Comparison of ENCODE assay signal across 13 cellular contexts in genomic region chr22:42282252-42282942, GRCh38. TPM values are rescaled to one million over a fixed set of nuclear protein-coding genes. Genes with fewer than 3 reads are reported as not detected.
DNase-seq lines count a peak whose midpoint lies in the region; ATAC-seq and TF ChIP-seq lines count a peak whose summit lies in the region.
"Had no signal": no experiment of that assay in that cellular context is flagged by ENCODE, and none has a peak within 500 bp of the region (broad histone marks: within the 10 kb centered on the region; RNA-seq: fewer than 3 reads in every experiment).

No MANE protein-coding gene starts in this region.

- H3K27ac ChIP-seq in osteoblast (ENCODE audit: low read depth, low read length) (no peak overlapping the region), uterus (peak overlapping the region in 1 of 2 donors; percentile 34)

- peaks cover 7% of the 10 kb centered on the region for H4K20me1 ChIP-seq in osteoblast (ENCODE audit: insufficient read depth, low read length)

- TF ChIP-seq POLR2A in uterus (IDR thresholded peaks at IDR 0.05), result no peak

- H3K4me3 ChIP-seq in iPS-18c (ENCODE audit: insufficient read depth, low read depth, low read length), result peak overlapping the region; percentile 41; the same call in 1 of the 2 replicates
- no peak overlapping the region for H3K4me3 ChIP-seq in osteoblast (ENCODE audit: insufficient read depth, low read length)
- H3K4me3 ChIP-seq in uterus, result no peak overlapping the region
- H3K4me3 ChIP-seq: GM12878 had no signal

- H3K4me2 ChIP-seq in osteoblast (ENCODE audit: insufficient read depth, low read length), result no peak overlapping the region

- H3K27me3 ChIP-seq in osteoblast (ENCODE audit: insufficient read depth, low read length), result peaks cover 66% of the 10 kb centered on the region
- H3K27me3 ChIP-seq in uterus, result no peaks in the 10 kb centered on the region

- H3K79me2 ChIP-seq in osteoblast (ENCODE audit: insufficient read depth, low read length), result no peaks in the 10 kb centered on the region

- no peaks in the 10 kb centered on the region for H3K36me3 ChIP-seq in osteoblast (ENCODE audit: insufficient read depth, low read length)
- no peaks in the 10 kb centered on the region for H3K36me3 ChIP-seq in uterus

- DNase-seq in COLO668 (lab: John Stamatoyannopoulos, UW; ENCODE audit: unreplicated experiment) (peak; percentile 65), HuH-7 (ENCODE audit: low spot score) (peak; percentile 56), osteoblast (ENCODE audit: insufficient read length, low spot score, missing footprints) (peak; percentile 77), T-helper 9 cell (no peak), uterus (no peak)
- DNase-seq: activated naive CD4-positive, alpha-beta T cell treated with Interleukin-2 at 50 U/mL for 16 hours; midbrain; MM.1S; NCI-H446 treated with DMSO at 0.1 percent for 48 hours had no signal

- ATAC-seq in HG03520 (IDR thresholded peaks at IDR 0.05; ENCODE audit: unreplicated experiment) (no peak), HG02623 (IDR thresholded peaks at IDR 0.05; ENCODE audit: unreplicated experiment) (no peak)
- ATAC-seq: GM12878 had no signal

- intact Hi-C loops in uterus (cut with DNase I; ENCODE audit: low total_unique reads), result no loop called here

- H2AFZ ChIP-seq in osteoblast (ENCODE audit: low read length), result no peak overlapping the region

- H3K4me1 ChIP-seq in osteoblast (ENCODE audit: insufficient read depth, low read length) (no peaks in the 10 kb centered on the region), uterus (no peaks in the 10 kb centered on the region)

- TF ChIP-seq CTCF in osteoblast (IDR thresholded peaks at IDR 0.05; ENCODE audit: extremely low read depth, low read depth, low read length), result no peak
- TF ChIP-seq CTCF in uterus (IDR thresholded peaks at IDR 0.05), result no peak

- H3K9me3 ChIP-seq in iPS-18c (ENCODE audit: control insufficient read depth, insufficient read depth, low read length), result no peaks in the 10 kb centered on the region
- H3K9me3 ChIP-seq in osteoblast (ENCODE audit: low read depth, low read length), result no peaks in the 10 kb centered on the region
- H3K9me3 ChIP-seq in uterus, result no peaks in the 10 kb centered on the region

RNA-seq across cellular contexts. Expression of gene TCF20, which starts 11.9 kb away (rescaled TPM):
- total RNA-seq in osteoblast (30.9 and 35.1 TPM in 2 replicates), uterus (10 to 100 TPM; 14.4 to 51.7 (median 27.3) TPM)

Comparison
In these comparisons a context has a peak if more than half of its experiments do, and no peak if none do; other contexts are left out.
1. DNase-seq: peak in COLO668 (single experiment), HuH-7 (single experiment) and osteoblast (single experiment); none in T-helper 9 cell (single experiment) and uterus (0 of 2).